ENCODE assay signal across 18 cellular contexts in the genomic region with DNA sequence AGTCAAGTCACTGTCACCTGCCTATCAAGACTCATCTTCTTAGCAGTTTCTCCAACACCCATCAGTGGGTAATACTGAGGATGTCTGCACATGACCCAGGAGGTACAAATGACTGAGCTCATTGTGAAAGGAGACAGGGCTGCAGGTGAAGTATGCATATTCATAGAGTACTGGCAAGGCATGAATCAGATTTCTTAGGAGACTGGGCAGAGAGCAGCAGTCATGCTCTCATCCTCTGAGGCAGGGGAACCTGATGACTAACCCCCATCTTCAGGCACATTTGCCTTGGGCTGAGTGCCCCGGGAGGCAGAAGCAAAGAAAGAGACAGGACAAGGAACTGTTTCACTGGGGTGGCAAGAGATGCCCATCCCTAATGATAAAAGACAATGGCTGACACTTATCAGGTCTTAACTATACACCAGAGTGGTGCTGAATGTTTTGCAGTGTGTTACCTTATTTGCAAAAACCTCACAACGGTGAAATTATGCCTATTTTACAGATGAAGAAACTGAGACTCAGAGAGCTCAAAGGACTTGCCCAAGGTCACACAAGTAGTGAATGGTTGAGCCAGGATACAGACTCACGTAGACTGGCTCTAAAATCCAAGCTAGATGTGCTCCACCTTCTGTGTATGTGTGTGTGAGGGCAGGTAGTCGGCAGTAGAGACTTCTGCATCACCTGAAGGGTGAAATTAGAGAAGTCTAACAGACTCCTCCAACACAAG. TPM values are rescaled to one million over a fixed set of nuclear protein-coding genes. Genes with fewer than 3 reads are reported as not detected.
DNase-seq lines count a peak whose midpoint lies in the region; ATAC-seq, FAIRE-seq and TF ChIP-seq lines count a peak whose summit lies in the region.
"Had no signal": no experiment of that assay in that cellular context is flagged by ENCODE, and none has a peak within 500 bp of the region (broad histone marks: within the 10 kb centered on the region; RNA-seq: fewer than 3 reads in every experiment).

No MANE protein-coding gene starts in this region.

- peak; percentile 88 for FAIRE-seq in bronchial epithelial cell (lab: Jason Lieb, UNC)
- FAIRE-seq: frontal cortex had no signal

- H3K9me3 ChIP-seq in MG63, result no peaks in the 10 kb centered on the region
- H3K9me3 ChIP-seq: BLaER1 treated with 17β-estradiol and CSF1 and Interleukin-3, amounts not matched to agents 10 nM and 100 nM; SJSA1 had no signal

- no peaks in the 10 kb centered on the region for H3K27me3 ChIP-seq in MG63
- no peaks in the 10 kb centered on the region for H3K27me3 ChIP-seq in bronchial epithelial cell (ENCODE audit: control insufficient read depth, insufficient read depth, low read length)
- H3K27me3 ChIP-seq: SJSA1 had no signal

- H3K27ac Mint-ChIP-seq in stimulated activated naive CD8-positive, alpha-beta T cell treated with anti-CD3 and anti-CD28 coated beads, Interleukin-15, amount 100 ng/mL, for 72 hours, result no peak overlapping the region
- H3K27ac Mint-ChIP-seq: activated naive CD4-positive, alpha-beta T cell treated with anti-CD3 and anti-CD28 coated beads, Interleukin-2, amount 50 U/mL, for 24 hours; endodermal cell had no signal

- no peak for TF ChIP-seq CTCF in bronchial epithelial cell (IDR thresholded peaks at IDR 0.05; ENCODE audit: insufficient read depth, low read length, severe bottlenecking)

- H3K4me3 ChIP-seq in MG63 (no peak overlapping the region), bronchial epithelial cell (ENCODE audit: low read depth, low read length) (no peak overlapping the region)
- H3K4me3 ChIP-seq: BLaER1 treated with 17β-estradiol and CSF1 and Interleukin-3, amounts not matched to agents 10 nM and 100 nM; SJSA1 had no signal

- ATAC-seq in stimulated activated naive CD8-positive, alpha-beta T cell treated with anti-CD3 and anti-CD28 coated beads, Interleukin-15, amount 100 ng/mL, for 72 hours, result peak; percentile 75

- peaks cover 34% of the 10 kb centered on the region for H3K27me3 Mint-ChIP-seq in stimulated activated naive CD8-positive, alpha-beta T cell treated with anti-CD3 and anti-CD28 coated beads, Interleukin-15, amount 100 ng/mL, for 72 hours
- H3K27me3 Mint-ChIP-seq: activated naive CD4-positive, alpha-beta T cell treated with anti-CD3 and anti-CD28 coated beads, Interleukin-2, amount 50 U/mL, for 24 hours had no signal

- H3K36me3 ChIP-seq in MG63 (no peaks in the 10 kb centered on the region), bronchial epithelial cell (ENCODE audit: control insufficient read depth, insufficient read depth, low read length) (no peaks in the 10 kb centered on the region)
- H3K36me3 ChIP-seq: BLaER1 treated with 17β-estradiol and CSF1 and Interleukin-3, amounts not matched to agents 10 nM and 100 nM; SJSA1 had no signal

- peak; percentile 42 for DNase-seq in stimulated activated CD4-positive, alpha-beta T cell treated with anti-CD3 and anti-CD28 coated beads, Interleukin-15, amount 100 ng/mL, for 24 hours
- DNase-seq in stimulated activated CD4-positive, alpha-beta T cell treated with anti-CD3 and anti-CD28 coated beads, Interleukin-4, amount 100 ng/mL, for 1 hour, result no peak
- DNase-seq in MG63, result peak; percentile 35
- DNase-seq in bronchial epithelial cell (ENCODE audit: low read depth), result peak; percentile 95
- no peak for DNase-seq in stimulated activated naive CD8-positive, alpha-beta T cell treated with anti-CD3 and anti-CD28 coated beads, Interleukin-15, amount 100 ng/mL, for 72 hours
- DNase-seq in effector CD4-positive, alpha-beta T cell, result no peak
- DNase-seq in hippocampal formation (lab: John Stamatoyannopoulos, UW), result no peak
- DNase-seq: central memory CD4-positive, alpha-beta T cell; DMS 273 treated with DMSO at 0.1 percent for 48 hours; endodermal cell; mesenchymal stem cell; MV-4-11; NCI-H2107; T1000 had no signal

- H3K4me3 Mint-ChIP-seq in stimulated activated naive CD8-positive, alpha-beta T cell treated with anti-CD3 and anti-CD28 coated beads, Interleukin-15, amount 100 ng/mL, for 72 hours, result no peak overlapping the region
- H3K4me3 Mint-ChIP-seq: activated naive CD4-positive, alpha-beta T cell treated with anti-CD3 and anti-CD28 coated beads, Interleukin-2, amount 50 U/mL, for 24 hours; endodermal cell had no signal

- H3K9me3 Mint-ChIP-seq in stimulated activated naive CD8-positive, alpha-beta T cell treated with anti-CD3 and anti-CD28 coated beads, Interleukin-15, amount 100 ng/mL, for 72 hours, result no peaks in the 10 kb centered on the region
- H3K9me3 Mint-ChIP-seq: activated naive CD4-positive, alpha-beta T cell treated with anti-CD3 and anti-CD28 coated beads, Interleukin-2, amount 50 U/mL, for 24 hours; endodermal cell had no signal

- no peaks in the 10 kb centered on the region for H3K4me1 Mint-ChIP-seq in stimulated activated naive CD8-positive, alpha-beta T cell treated with anti-CD3 and anti-CD28 coated beads, Interleukin-15, amount 100 ng/mL, for 72 hours
- H3K4me1 Mint-ChIP-seq: activated naive CD4-positive, alpha-beta T cell treated with anti-CD3 and anti-CD28 coated beads, Interleukin-2, amount 50 U/mL, for 24 hours had no signal

RNA-seq across cellular contexts. Expression of gene GRHL3, which starts 9.2 kb away (rescaled TPM):
- total RNA-seq in MG63 (2014; rRNA removed; shearing (Covaris generic); ENCODE audit: low replicate concordance), result not detected in 2 replicates
- total RNA-seq in bronchial epithelial cell, result 20.5 and 49.8 TPM in 2 replicates
- total RNA-seq: frontal cortex, SJSA1 had no signal

Comparison
In these comparisons a context has a peak if more than half of its experiments do, and no peak if none do; other contexts are left out.
1. DNase-seq: peak in stimulated activated CD4-positive, alpha-beta T cell treated with anti-CD3 and anti-CD28 coated beads, Interleukin-15, amount 100 ng/mL, for 24 hours (single experiment), MG63 (single experiment) and bronchial epithelial cell (single experiment); none in stimulated activated CD4-positive, alpha-beta T cell treated with anti-CD3 and anti-CD28 coated beads, Interleukin-4, amount 100 ng/mL, for 1 hour (single experiment), stimulated activated naive CD8-positive, alpha-beta T cell treated with anti-CD3 and anti-CD28 coated beads, Interleukin-15, amount 100 ng/mL, for 72 hours (0 of 2), effector CD4-positive, alpha-beta T cell (single experiment) and hippocampal formation (0 of 2).
2. RNA of gene GRHL3, which starts 9.2 kb away (total RNA-seq): 20.5 to 49.8 TPM in bronchial epithelial cell; not detected in MG63; every median in the first group is over 10 times any median in the second.